1 cellular context compared by ENCODE assay signal in the genomic region with DNA sequence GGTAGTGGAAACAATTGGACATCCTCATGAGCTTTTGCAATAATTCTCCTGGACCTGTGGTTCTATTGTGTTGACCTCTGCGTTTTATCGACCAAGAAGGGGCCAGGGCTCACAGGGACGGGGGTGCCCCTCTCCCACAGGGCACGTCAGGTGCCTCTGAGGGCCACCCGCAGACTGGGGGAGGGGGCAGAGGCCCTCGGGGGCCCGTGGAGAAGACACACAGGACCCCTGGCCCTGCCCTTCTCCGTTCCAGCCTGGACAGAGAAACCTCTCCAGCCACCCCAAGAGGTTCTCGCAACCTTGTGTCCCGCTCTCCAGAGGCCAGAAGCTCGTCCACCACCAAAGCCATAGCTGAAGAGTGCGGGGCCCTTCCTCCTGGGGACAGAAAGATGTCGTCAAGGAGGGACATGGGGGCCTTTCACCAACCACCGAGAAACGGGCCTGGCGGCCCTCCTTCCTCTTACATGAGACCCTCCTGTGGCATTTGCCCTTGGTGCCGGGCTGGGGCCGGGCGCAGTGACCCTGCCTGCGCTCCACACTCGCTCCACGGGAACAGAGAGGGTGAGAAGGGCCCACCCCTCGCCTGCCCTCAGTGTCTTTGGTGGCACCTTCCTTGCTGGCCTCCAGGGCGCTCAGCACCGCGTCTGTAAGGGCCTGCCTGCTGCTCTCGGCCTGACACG.
TF ChIP-seq lines count a peak whose summit lies in the region.

No MANE protein-coding gene starts in this region.

TF ChIP-seq in K562, 482 proteins besides CTCF, POLR2A, EP300 and RAD21:
- TF ChIP-seq, protein P1, sequence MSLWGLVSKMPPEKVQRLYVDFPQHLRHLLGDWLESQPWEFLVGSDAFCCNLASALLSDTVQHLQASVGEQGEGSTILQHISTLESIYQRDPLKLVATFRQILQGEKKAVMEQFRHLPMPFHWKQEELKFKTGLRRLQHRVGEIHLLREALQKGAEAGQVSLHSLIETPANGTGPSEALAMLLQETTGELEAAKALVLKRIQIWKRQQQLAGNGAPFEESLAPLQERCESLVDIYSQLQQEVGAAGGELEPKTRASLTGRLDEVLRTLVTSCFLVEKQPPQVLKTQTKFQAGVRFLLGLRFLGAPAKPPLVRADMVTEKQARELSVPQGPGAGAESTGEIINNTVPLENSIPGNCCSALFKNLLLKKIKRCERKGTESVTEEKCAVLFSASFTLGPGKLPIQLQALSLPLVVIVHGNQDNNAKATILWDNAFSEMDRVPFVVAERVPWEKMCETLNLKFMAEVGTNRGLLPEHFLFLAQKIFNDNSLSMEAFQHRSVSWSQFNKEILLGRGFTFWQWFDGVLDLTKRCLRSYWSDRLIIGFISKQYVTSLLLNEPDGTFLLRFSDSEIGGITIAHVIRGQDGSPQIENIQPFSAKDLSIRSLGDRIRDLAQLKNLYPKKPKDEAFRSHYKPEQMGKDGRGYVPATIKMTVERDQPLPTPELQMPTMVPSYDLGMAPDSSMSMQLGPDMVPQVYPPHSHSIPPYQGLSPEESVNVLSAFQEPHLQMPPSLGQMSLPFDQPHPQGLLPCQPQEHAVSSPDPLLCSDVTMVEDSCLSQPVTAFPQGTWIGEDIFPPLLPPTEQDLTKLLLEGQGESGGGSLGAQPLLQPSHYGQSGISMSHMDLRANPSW (CRISPR knock-in tag; IDR thresholded peaks at IDR 0.05), result no peak
- no peak for TF ChIP-seq ZNF699 (CRISPR knock-in tag; IDR thresholded peaks at IDR 0.05; ENCODE audit: insufficient replicate concordance)
- TF ChIP-seq PURB (CRISPR knock-in tag; IDR thresholded peaks at IDR 0.05; ENCODE audit: low read depth), result no peak
- TF ChIP-seq POLR2AphosphoS2 (IDR thresholded peaks at IDR 0.05; ENCODE audit: low read length), result no peak
- no peak for TF ChIP-seq SMC3 (conservative IDR thresholded peaks at IDR 0.05; ENCODE audit: insufficient read depth, low read depth, low read length)
- no peak for TF ChIP-seq NR2C1 (IDR thresholded peaks at IDR 0.05)
- TF ChIP-seq NR2C1 (tag; IDR thresholded peaks at IDR 0.05), result no peak
- TF ChIP-seq ZNF124 (CRISPR knock-in tag; IDR thresholded peaks at IDR 0.05), result no peak
- TF ChIP-seq FOXM1 (IDR thresholded peaks at IDR 0.05; ENCODE audit: low read depth), result no peak
- TF ChIP-seq FOXM1 (CRISPR knock-in tag; IDR thresholded peaks at IDR 0.05; ENCODE audit: low read depth), result no peak
- TF ChIP-seq, protein P2, sequence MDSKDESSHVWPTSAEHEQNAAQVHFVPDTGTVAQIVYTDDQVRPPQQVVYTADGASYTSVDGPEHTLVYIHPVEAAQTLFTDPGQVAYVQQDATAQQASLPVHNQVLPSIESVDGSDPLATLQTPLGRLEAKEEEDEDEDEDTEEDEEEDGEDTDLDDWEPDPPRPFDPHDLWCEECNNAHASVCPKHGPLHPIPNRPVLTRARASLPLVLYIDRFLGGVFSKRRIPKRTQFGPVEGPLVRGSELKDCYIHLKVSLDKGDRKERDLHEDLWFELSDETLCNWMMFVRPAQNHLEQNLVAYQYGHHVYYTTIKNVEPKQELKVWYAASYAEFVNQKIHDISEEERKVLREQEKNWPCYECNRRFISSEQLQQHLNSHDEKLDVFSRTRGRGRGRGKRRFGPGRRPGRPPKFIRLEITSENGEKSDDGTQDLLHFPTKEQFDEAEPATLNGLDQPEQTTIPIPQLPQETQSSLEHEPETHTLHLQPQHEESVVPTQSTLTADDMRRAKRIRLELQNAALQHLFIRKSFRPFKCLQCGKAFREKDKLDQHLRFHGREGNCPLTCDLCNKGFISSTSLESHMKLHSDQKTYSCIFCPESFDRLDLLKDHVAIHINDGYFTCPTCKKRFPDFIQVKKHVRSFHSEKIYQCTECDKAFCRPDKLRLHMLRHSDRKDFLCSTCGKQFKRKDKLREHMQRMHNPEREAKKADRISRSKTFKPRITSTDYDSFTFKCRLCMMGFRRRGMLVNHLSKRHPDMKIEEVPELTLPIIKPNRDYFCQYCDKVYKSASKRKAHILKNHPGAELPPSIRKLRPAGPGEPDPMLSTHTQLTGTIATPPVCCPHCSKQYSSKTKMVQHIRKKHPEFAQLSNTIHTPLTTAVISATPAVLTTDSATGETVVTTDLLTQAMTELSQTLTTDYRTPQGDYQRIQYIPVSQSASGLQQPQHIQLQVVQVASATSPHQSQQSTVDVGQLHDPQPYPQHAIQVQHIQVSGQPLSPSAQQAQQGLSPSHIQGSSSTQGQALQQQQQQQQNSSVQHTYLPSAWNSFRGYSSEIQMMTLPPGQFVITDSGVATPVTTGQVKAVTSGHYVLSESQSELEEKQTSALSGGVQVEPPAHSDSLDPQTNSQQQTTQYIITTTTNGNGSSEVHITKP (IDR thresholded peaks at IDR 0.05; ENCODE audit: partially characterized antibody), result no peak
- no peak for TF ChIP-seq ZSCAN29 (IDR thresholded peaks at IDR 0.05)
- TF ChIP-seq CBX1 (IDR thresholded peaks at IDR 0.05; ENCODE audit: low read depth), result no peak
- TF ChIP-seq ZNF224 (CRISPR knock-in tag; IDR thresholded peaks at IDR 0.05), result no peak
- TF ChIP-seq, protein P3, sequence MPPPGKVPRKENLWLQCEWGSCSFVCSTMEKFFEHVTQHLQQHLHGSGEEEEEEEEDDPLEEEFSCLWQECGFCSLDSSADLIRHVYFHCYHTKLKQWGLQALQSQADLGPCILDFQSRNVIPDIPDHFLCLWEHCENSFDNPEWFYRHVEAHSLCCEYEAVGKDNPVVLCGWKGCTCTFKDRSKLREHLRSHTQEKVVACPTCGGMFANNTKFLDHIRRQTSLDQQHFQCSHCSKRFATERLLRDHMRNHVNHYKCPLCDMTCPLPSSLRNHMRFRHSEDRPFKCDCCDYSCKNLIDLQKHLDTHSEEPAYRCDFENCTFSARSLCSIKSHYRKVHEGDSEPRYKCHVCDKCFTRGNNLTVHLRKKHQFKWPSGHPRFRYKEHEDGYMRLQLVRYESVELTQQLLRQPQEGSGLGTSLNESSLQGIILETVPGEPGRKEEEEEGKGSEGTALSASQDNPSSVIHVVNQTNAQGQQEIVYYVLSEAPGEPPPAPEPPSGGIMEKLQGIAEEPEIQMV (tag; conservative IDR thresholded peaks at IDR 0.05; ENCODE audit: low read depth), result no peak
- TF ChIP-seq, protein P4, sequence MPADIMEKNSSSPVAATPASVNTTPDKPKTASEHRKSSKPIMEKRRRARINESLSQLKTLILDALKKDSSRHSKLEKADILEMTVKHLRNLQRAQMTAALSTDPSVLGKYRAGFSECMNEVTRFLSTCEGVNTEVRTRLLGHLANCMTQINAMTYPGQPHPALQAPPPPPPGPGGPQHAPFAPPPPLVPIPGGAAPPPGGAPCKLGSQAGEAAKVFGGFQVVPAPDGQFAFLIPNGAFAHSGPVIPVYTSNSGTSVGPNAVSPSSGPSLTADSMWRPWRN (IDR thresholded peaks at IDR 0.05; ENCODE audit: low read depth), result no peak
- TF ChIP-seq, protein P5, sequence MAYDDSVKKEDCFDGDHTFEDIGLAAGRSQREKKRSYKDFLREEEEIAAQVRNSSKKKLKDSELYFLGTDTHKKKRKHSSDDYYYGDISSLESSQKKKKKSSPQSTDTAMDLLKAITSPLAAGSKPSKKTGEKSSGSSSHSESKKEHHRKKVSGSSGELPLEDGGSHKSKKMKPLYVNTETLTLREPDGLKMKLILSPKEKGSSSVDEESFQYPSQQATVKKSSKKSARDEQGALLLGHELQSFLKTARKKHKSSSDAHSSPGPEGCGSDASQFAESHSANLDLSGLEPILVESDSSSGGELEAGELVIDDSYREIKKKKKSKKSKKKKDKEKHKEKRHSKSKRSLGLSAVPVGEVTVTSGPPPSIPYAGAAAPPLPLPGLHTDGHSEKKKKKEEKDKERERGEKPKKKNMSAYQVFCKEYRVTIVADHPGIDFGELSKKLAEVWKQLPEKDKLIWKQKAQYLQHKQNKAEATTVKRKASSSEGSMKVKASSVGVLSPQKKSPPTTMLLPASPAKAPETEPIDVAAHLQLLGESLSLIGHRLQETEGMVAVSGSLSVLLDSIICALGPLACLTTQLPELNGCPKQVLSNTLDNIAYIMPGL (CRISPR knock-in tag; IDR thresholded peaks at IDR 0.05), result no peak
- TF ChIP-seq NFXL1 (CRISPR knock-in tag; IDR thresholded peaks at IDR 0.05), result no peak
- no peak for TF ChIP-seq GABPA (tag; conservative IDR thresholded peaks at IDR 0.05; ENCODE audit: low read depth)
